In genomic region chr6:16320533-16321340, GRCh38 we compare ENCODE assay signal across 9 cellular contexts.
DNase-seq lines count a peak whose midpoint lies in the region; TF ChIP-seq lines count a peak whose summit lies in the region.
"Had no signal": no experiment of that assay in that cellular context is flagged by ENCODE, and none has a peak within 500 bp of the region (broad histone marks: within the 10 kb centered on the region; RNA-seq: fewer than 3 reads in every experiment).

No MANE protein-coding gene starts in this region.

- WGBS in hepatocyte (ENCODE audit: low lambda C conversion rate, missing lambda C conversion rate), result 84% methylated on average over 21 of the region's 21 CpGs

- H3K9me3 ChIP-seq in hepatocyte (ENCODE audit: low read depth), result no peaks in the 10 kb centered on the region

- H3K79me2 ChIP-seq in hepatocyte, result no peaks in the 10 kb centered on the region

- peaks cover 12% of the 10 kb centered on the region for H3K36me3 Mint-ChIP-seq in activated naive CD8-positive, alpha-beta T cell

- no peak for TF ChIP-seq CTCF in hepatocyte (IDR thresholded peaks at IDR 0.05; ENCODE audit: poor library complexity)

- DNase-seq in DMS53 (lab: John Stamatoyannopoulos, UW), result peak; percentile 61
- DNase-seq in DMS53 treated with DMSO at 0.1 percent for 48 hours (lab: John Stamatoyannopoulos, UW; ENCODE audit: unreplicated experiment), result no peak
- peak; percentile 34 for DNase-seq in hepatocyte (ENCODE audit: low spot score)
- peak in 25 of 49 donors; percentile 16 to 76 (median 52) for DNase-seq in substantia nigra (lab: John Stamatoyannopoulos, UW)
- no peak for DNase-seq in superior temporal gyrus (ENCODE audit: extremely low spot score)
- DNase-seq in epidermal melanocyte (ENCODE audit: insufficient read length, low spot score), result no peak
- DNase-seq in ACHN, result no peak

- H3K27ac ChIP-seq in hepatocyte (peak overlapping the region; percentile 79), substantia nigra (ENCODE audit: low read depth, low read length, poor library complexity, severe bottlenecking) (peak overlapping the region; percentile 92)
- H3K27ac ChIP-seq: 22Rv1 had no signal

- in situ Hi-C loops in ACHN (cut with HindIII; ENCODE audit: low pct_ligation_motif_present, low pct_unique_long_range_greater_than_20kb, low sequenced_read_pairs), result no loop called here

- peak overlapping the region; percentile 75 for H3K4me3 Mint-ChIP-seq in activated naive CD8-positive, alpha-beta T cell

- H3K4me1 ChIP-seq in hepatocyte (ENCODE audit: insufficient read depth), result peaks cover 19% of the 10 kb centered on the region

- no peak overlapping the region for H2AFZ ChIP-seq in hepatocyte

- peak overlapping the region; percentile 57 for H3K4me2 ChIP-seq in hepatocyte

- peaks cover 82% of the 10 kb centered on the region for H3K4me1 Mint-ChIP-seq in activated naive CD8-positive, alpha-beta T cell (ENCODE audit: low read depth)

- no peaks in the 10 kb centered on the region for H3K9me2 ChIP-seq in hepatocyte (replicated peaks; ENCODE audit: insufficient read depth)

- H4K20me1 ChIP-seq in hepatocyte (ENCODE audit: insufficient read depth, poor library complexity, severe bottlenecking), result peaks cover 2% of the 10 kb centered on the region

- no peaks in the 10 kb centered on the region for H3K27me3 Mint-ChIP-seq in activated naive CD8-positive, alpha-beta T cell

- peak overlapping the region; percentile 91 for H3K27ac Mint-ChIP-seq in activated naive CD8-positive, alpha-beta T cell

- no peaks in the 10 kb centered on the region for H3K9me3 Mint-ChIP-seq in activated naive CD8-positive, alpha-beta T cell (ENCODE audit: low read depth)

- H3K4me3 ChIP-seq in hepatocyte, result no peak overlapping the region

- H3K36me3 ChIP-seq in hepatocyte (replicated peaks; ENCODE audit: insufficient read depth, low read depth), result no peaks in the 10 kb centered on the region

- H3K27me3 ChIP-seq in hepatocyte, result no peaks in the 10 kb centered on the region

Comparison
In these comparisons a context has a peak if more than half of its experiments do, and no peak if none do; other contexts are left out.
1. DNase-seq: peak in DMS53 (single experiment), hepatocyte (single experiment) and substantia nigra (25 of 49); none in DMS53 treated with DMSO at 0.1 percent for 48 hours (single experiment), superior temporal gyrus (single experiment), epidermal melanocyte (single experiment) and ACHN (single experiment).